In genomic region chr5:123125172-123125508, GRCh38 we compare ENCODE assay signal across 18 cellular contexts. TPM values are rescaled to one million over a fixed set of nuclear protein-coding genes. Genes with fewer than 3 reads are reported as not detected.
DNase-seq lines count a peak whose midpoint lies in the region; ATAC-seq, FAIRE-seq and TF ChIP-seq lines count a peak whose summit lies in the region.
"Had no signal": no experiment of that assay in that cellular context is flagged by ENCODE, and none has a peak within 500 bp of the region (broad histone marks: within the 10 kb centered on the region; RNA-seq: fewer than 3 reads in every experiment).

No MANE protein-coding gene starts in this region.

- H3K36me3 ChIP-seq in SJSA1, result no peaks in the 10 kb centered on the region
- H3K36me3 ChIP-seq in gastroesophageal sphincter, result no peaks in the 10 kb centered on the region
- no peaks in the 10 kb centered on the region for H3K36me3 ChIP-seq in BE2C
- H3K36me3 ChIP-seq in neuronal stem cell (replicated peaks in 1 of 2; ENCODE audit: control insufficient read depth in 2 of 2, insufficient read depth in 2 of 2, low read length in 2 of 2), result no peaks in the 10 kb centered on the region
- H3K36me3 ChIP-seq: adrenal gland had no signal

- 81% methylated on average over 1 of the region's 1 CpG for WGBS in A549 (ENCODE audit: missing lambda C conversion rate)
- WGBS in gastroesophageal sphincter (ENCODE audit: low coverage in 1 of 2), 2 donors, result 42 to 50% methylated on average over 1 of the region's 1 CpG
- no CpG with 5 or more reads among the region's 1 CpG for WGBS in neuronal stem cell (ENCODE audit: extremely low coverage in 2 of 2, insufficient read length in 2 of 2, insufficient replicate concordance in 1 of 2), 2 donors

- H2BK15ac ChIP-seq in neuronal stem cell (ENCODE audit: low read length), result no peak overlapping the region

- H4K8ac ChIP-seq in neuronal stem cell (ENCODE audit: low read depth, low read length), result no peak overlapping the region

- TF ChIP-seq RAD21 in A549 (conservative IDR thresholded peaks at IDR 0.05 in 1 of 2, IDR thresholded peaks at IDR 0.05 in 1 of 2), result no peak

- no peak for TF ChIP-seq EP300 in A549 (IDR thresholded peaks at IDR 0.05)
- TF ChIP-seq EP300 in gastroesophageal sphincter (IDR thresholded peaks at IDR 0.05), result no peak

- H3K27me3 ChIP-seq in SJSA1 (replicated peaks) (no peaks in the 10 kb centered on the region), gastroesophageal sphincter (no peaks in the 10 kb centered on the region), BE2C (peaks cover 15% of the 10 kb centered on the region), neuronal stem cell (ENCODE audit: control insufficient read depth in 3 of 3, insufficient read depth in 3 of 3, low read depth in 1 of 3, low read length in 3 of 3) (peaks cover 0 to 3% (median 0%) of the 10 kb centered on the region in 3 experiments)
- H3K27me3 ChIP-seq: adrenal gland had no signal

- H2BK5ac ChIP-seq in neuronal stem cell (ENCODE audit: low read length), result no peak overlapping the region

- H3K4me1 ChIP-seq in A549 (peaks cover 14% of the 10 kb centered on the region), SJSA1 (replicated peaks) (peaks cover 41% of the 10 kb centered on the region), gastroesophageal sphincter (peaks cover 0 to 24% (median 0%) of the 10 kb centered on the region in 3 donors), BE2C (no peaks in the 10 kb centered on the region), neuronal stem cell (ENCODE audit: control insufficient read depth in 2 of 2, insufficient read depth in 1 of 2, low read depth in 1 of 2, low read length in 2 of 2) (no peaks in the 10 kb centered on the region)
- H3K4me1 ChIP-seq: adrenal gland had no signal

- H2AFZ ChIP-seq in neuronal stem cell (ENCODE audit: low read length), result no peak overlapping the region

- H2BK120ac ChIP-seq in neuronal stem cell (ENCODE audit: low read depth, low read length), result no peak overlapping the region

- H3K4me2 ChIP-seq in A549, result no peak overlapping the region
- no peak overlapping the region for H3K4me2 ChIP-seq in neuronal stem cell (ENCODE audit: insufficient read depth, low read length, poor library complexity, severe bottlenecking)

- CTCF ChIA-PET in A549 (lab: Yijun Ruan, JAX), result interaction anchor here (0.7 to 1.4 kb wide), 2 partner anchors 11 to 79 kb away, joined by 3 read pairs; no protein-coding TSS in a partner anchor

- TF ChIP-seq CTCF in A549 (IDR thresholded peaks at IDR 0.05) (no peak), gastroesophageal sphincter (IDR thresholded peaks at IDR 0.05) (no peak), BE2C (IDR thresholded peaks at IDR 0.05; ENCODE audit: low read depth, low read length) (no peak)

- ATAC-seq in A549 (no peak), gastroesophageal sphincter (peak; percentile 69), HG03520 (IDR thresholded peaks at IDR 0.05; ENCODE audit: unreplicated experiment) (no peak)
- ATAC-seq: activated CD4-positive, CD25-positive, alpha-beta regulatory T cell treated with anti-CD3 and anti-CD28 coated beads, Interleukin-2, amount 50 U/mL, for 24 hours; activated T-cell treated with anti-CD3 and anti-CD28 coated beads, Interleukin-2, amount 50 U/mL, for 4 hours had no signal

- H3K4me3 ChIP-seq in A549 (no peak overlapping the region), SJSA1 (no peak overlapping the region), gastroesophageal sphincter (no peak overlapping the region), BE2C (ENCODE audit: low read depth, low read length) (no peak overlapping the region), neuronal stem cell (ENCODE audit: low read length in 2 of 2) (no peak overlapping the region)
- H3K4me3 ChIP-seq: adrenal gland had no signal

- no peaks in the 10 kb centered on the region for H3K9me3 ChIP-seq in A549
- H3K9me3 ChIP-seq in SJSA1 (replicated peaks), result no peaks in the 10 kb centered on the region
- no peaks in the 10 kb centered on the region for H3K9me3 ChIP-seq in gastroesophageal sphincter
- no peaks in the 10 kb centered on the region for H3K9me3 ChIP-seq in BE2C
- H3K9me3 ChIP-seq in neuronal stem cell (replicated peaks in 1 of 2; ENCODE audit: control insufficient read depth in 2 of 2, insufficient read depth in 1 of 2, low read depth in 1 of 2, low read length in 2 of 2), result no peaks in the 10 kb centered on the region
- H3K9me3 ChIP-seq: adrenal gland had no signal

- no peak overlapping the region for H3K23ac ChIP-seq in neuronal stem cell (ENCODE audit: low read depth, low read length, poor library complexity)

- no peak overlapping the region for H4K91ac ChIP-seq in neuronal stem cell (ENCODE audit: low read depth, low read length, poor library complexity)

- H2BK12ac ChIP-seq in neuronal stem cell (ENCODE audit: low read length), result no peak overlapping the region

- no peak for DNase-seq in A549 (ENCODE audit: low read depth in 1 of 2, low spot score in 1 of 2)
- DNase-seq in HCEC 1CT, result peak; percentile 66
- peak in 1 of 2 experiments; percentile 86 for DNase-seq in SJSA1 (ENCODE audit: low read depth in 1 of 2, low spot score in 2 of 2)
- DNase-seq in T-helper 9 cell, result no peak
- DNase-seq in BE2C, result no peak
- DNase-seq in neuronal stem cell (ENCODE audit: low spot score), result no peak
- DNase-seq: activated T-cell treated with anti-CD3 and anti-CD28 coated beads, Interleukin-2, amount 50 U/mL, for 4 hours; adrenal gland; KG1; midbrain; NCI-H2171; stimulated activated CD4-positive, alpha-beta T cell treated with anti-CD3 and anti-CD28 coated beads, Interleukin-1b, Interleukin-23, amount 100 ng/mL, for 48 hours; trophoblast cell had no signal

- TF ChIP-seq POLR2A in A549 (IDR thresholded peaks at IDR 0.05; ENCODE audit: low read length) (no peak), gastroesophageal sphincter (IDR thresholded peaks at IDR 0.05) (no peak)

- no peak for FAIRE-seq in A549 (lab: Jason Lieb, UNC)
- FAIRE-seq: GM19239, islet of Langerhans had no signal

- POLR2A ChIA-PET in A549 (lab: Yijun Ruan, JAX), result no interaction called here

- no peak overlapping the region for H2AK5ac ChIP-seq in neuronal stem cell (ENCODE audit: low read depth, low read length)

- H3K18ac ChIP-seq in neuronal stem cell (ENCODE audit: low read length), result no peak overlapping the region

- no peaks in the 10 kb centered on the region for H3K79me1 ChIP-seq in neuronal stem cell (ENCODE audit: low read depth, low read length)

- no peak overlapping the region for H3K4ac ChIP-seq in neuronal stem cell (ENCODE audit: low read length)

- H3K27ac ChIP-seq in A549 (no peak overlapping the region), SJSA1 (peak overlapping the region; percentile 58), gastroesophageal sphincter (no peak overlapping the region), neuronal stem cell (replicated peaks; ENCODE audit: low read length) (no peak overlapping the region)
- H3K27ac ChIP-seq: adrenal gland had no signal

- no peak overlapping the region for H3K14ac ChIP-seq in neuronal stem cell (ENCODE audit: low read length)

- H3K9ac ChIP-seq in neuronal stem cell (ENCODE audit: low read depth, low read length, poor library complexity), result no peak overlapping the region

TF ChIP-seq in A549, 52 proteins besides CTCF, POLR2A, EP300 and RAD21:
- TF ChIP-seq KDM1A (IDR thresholded peaks at IDR 0.05; ENCODE audit: low read depth) (no peak), FOSL2 (IDR thresholded peaks at IDR 0.05) (no peak), FOSL2 (CRISPR knock-in tag; IDR thresholded peaks at IDR 0.05) (peak; percentile 58; the same call in 1 of the 2 replicates), CHD2 (IDR thresholded peaks at IDR 0.05; ENCODE audit: low read length, partially characterized antibody) (no peak), ZNF302 (CRISPR knock-in tag; IDR thresholded peaks at IDR 0.05) (no peak)
TF ChIP-seq in A549: peak in this region for 1.

RNA-seq across cellular contexts. Expression of gene PRDM6, which starts 36.1 kb away (rescaled TPM):
- polyA plus RNA-seq in A549 (2011; rRNA removed) (0.08 and 0.10 TPM in 2 replicates), A549 (2017; fragmentation: RNase III; extraction: RNeasy Plus Mini Kit Qiagen cat#74134 plus additional on column Dnase treatment) (0.05 to 0.08 TPM (median 0.06 TPM) in 3 replicates)
- 0.13 and 0.17 TPM in 2 replicates for polyA plus RNA-seq in A549 (2012; cell fraction: cytosol; rRNA removed)
- 0.66 and 0.76 TPM in 2 replicates for polyA plus RNA-seq in A549 (2012; cell fraction: nucleus; rRNA removed)
- 0.05 and 0.45 TPM in 2 replicates for polyA minus RNA-seq in A549 (2011; rRNA and poly(A)+ RNA removed)
- 1.5 and 2.4 TPM in 2 replicates for total RNA-seq in SJSA1 (2014; rRNA removed; shearing (Covaris generic))
- 10 to 100 TPM in 1 of 4 donors, 1 to 10 TPM in 2, under 1 TPM in 1; 0.87 to 17.6 (median 4.4) TPM for total RNA-seq in gastroesophageal sphincter
- not detected for polyA plus RNA-seq in BE2C (2012; ENCODE audit: insufficient read depth, insufficient read length, low read depth)
- polyA plus RNA-seq in neuronal stem cell (2013, experiment 1 of 2), result 0.01 TPM
- 0.01 TPM for polyA plus RNA-seq in neuronal stem cell (2013, experiment 2 of 2)
- total RNA-seq: activated T-cell treated with anti-CD3 and anti-CD28 coated beads, Interleukin-2, amount 50 U/mL, for 4 hours had no signal
